In the genomic region with DNA sequence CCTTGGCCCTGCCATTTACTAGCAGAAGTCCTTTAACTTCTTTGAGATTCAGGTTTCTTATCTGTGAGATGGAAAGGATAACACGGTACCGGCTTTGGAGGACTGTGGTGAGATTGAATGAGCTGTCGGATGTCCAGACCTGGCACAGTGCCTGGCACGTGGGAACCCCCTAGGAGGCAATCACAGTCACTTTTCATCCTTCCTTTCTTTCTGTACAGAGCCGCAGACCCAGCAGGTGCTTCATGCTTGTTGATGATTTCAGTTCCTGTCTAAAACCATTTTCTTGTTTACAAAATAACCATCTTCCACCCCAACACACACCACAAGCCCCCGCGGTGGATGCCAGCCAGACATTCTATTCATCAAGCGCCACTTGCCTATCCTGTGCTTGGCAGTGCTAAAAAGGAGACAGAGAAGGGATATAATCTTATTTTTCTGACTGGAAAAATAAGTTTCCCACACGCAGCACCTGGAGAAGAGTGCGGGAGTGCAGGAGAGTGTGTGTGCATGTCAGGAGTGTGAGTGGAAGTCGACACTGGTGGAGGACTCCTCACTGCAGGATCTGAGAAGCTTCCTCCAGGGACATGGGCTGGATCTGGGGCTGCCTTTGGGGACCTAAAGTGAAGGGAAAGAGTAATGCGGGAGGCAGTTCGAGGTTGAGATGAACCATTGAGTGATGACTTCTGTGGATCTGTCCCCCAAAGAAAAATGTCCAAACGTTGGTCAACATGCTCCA, we compare ENCODE assay signal across 10 cellular contexts.
DNase-seq lines count a peak whose midpoint lies in the region; ATAC-seq, FAIRE-seq and TF ChIP-seq lines count a peak whose summit lies in the region.
"Had no signal": no experiment of that assay in that cellular context is flagged by ENCODE, and none has a peak within 500 bp of the region (broad histone marks: within the 10 kb centered on the region; RNA-seq: fewer than 3 reads in every experiment).

No MANE protein-coding gene starts in this region.

- DNase-seq in GM12865 (ENCODE audit: low read depth) (peak; percentile 94), K562 (ENCODE audit: extremely low read depth in 1 of 4, low spot score in 3 of 4) (no peak), KBM-7 (no peak), upper lobe of right lung (no peak), breast epithelium (ENCODE audit: low spot score in 2 of 2) (no peak), putamen (ENCODE audit: low spot score) (no peak)

- in situ Hi-C loops in K562 (cut with MboI), result no loop called here
- in situ Hi-C loops in KBM-7 (cut with MboI; ENCODE audit: low pct_unique_long_range_greater_than_20kb, low sequenced_read_pairs), result no loop called here

- H2AFZ ChIP-seq in K562 (ENCODE audit: low read depth, low read length), result no peak overlapping the region

- POLR2A ChIA-PET in K562 (lab: Yijun Ruan, JAX), result interaction anchor here (0.7 to 1.3 kb wide), 2 partner anchors 12 to 27 kb away, joined by 3 read pairs; no protein-coding TSS in a partner anchor

- TF ChIP-seq POLR2A in K562 (conservative IDR thresholded peaks at IDR 0.05) (no peak), breast epithelium (IDR thresholded peaks at IDR 0.05) (no peak)

- no peak for TF ChIP-seq EP300 in K562 (IDR thresholded peaks at IDR 0.05; ENCODE audit: low read length)

- no peak for FAIRE-seq in K562 (lab: Jason Lieb, UNC)

- H3K36me3 ChIP-seq in K562 (ENCODE audit: control insufficient read depth, insufficient read depth, low read length) (peaks cover 60% of the 10 kb centered on the region), upper lobe of right lung (no peaks in the 10 kb centered on the region), breast epithelium (no peaks in the 10 kb centered on the region)
- H3K36me3 ChIP-seq: SJSA1 had no signal

- H3K27ac ChIP-seq in K562 (ENCODE audit: extremely low read depth, low read depth, low read length) (no peak overlapping the region), upper lobe of right lung (no peak overlapping the region), breast epithelium (no peak overlapping the region)
- H3K27ac ChIP-seq: SJSA1 had no signal

- H3K9ac ChIP-seq in K562 (ENCODE audit: insufficient read depth in 1 of 2, low read depth in 2 of 2, low read length in 2 of 2), result no peak overlapping the region

- H3K4me1 ChIP-seq in K562 (replicated peaks in 1 of 2; ENCODE audit: control insufficient read depth in 2 of 2, insufficient read depth in 2 of 2, low read length in 2 of 2) (peaks cover 10 to 21% of the 10 kb centered on the region in 2 experiments), upper lobe of right lung (peaks cover 38% of the 10 kb centered on the region), breast epithelium (no peaks in the 10 kb centered on the region)

- no peaks in the 10 kb centered on the region for H4K20me1 ChIP-seq in K562 (replicated peaks; ENCODE audit: control insufficient read depth, insufficient read depth, low read length)

- H3K9me1 ChIP-seq in K562 (ENCODE audit: control insufficient read depth, insufficient read depth, low read length), result no peaks in the 10 kb centered on the region

- 64% methylated on average over 14 of the region's 14 CpGs for WGBS in K562 (ENCODE audit: insufficient coverage, low coverage, missing lambda C conversion rate)

- no peak overlapping the region for H3K4me2 ChIP-seq in K562 (ENCODE audit: insufficient read depth, low read length)

- ATAC-seq in GM19463 (IDR thresholded peaks at IDR 0.05; ENCODE audit: unreplicated experiment), result peak; percentile 58
- peak; percentile 45 for ATAC-seq in HG03342 (IDR thresholded peaks at IDR 0.05; ENCODE audit: unreplicated experiment)
- ATAC-seq in K562, result no peak
- ATAC-seq in upper lobe of right lung, result no peak

- intact Hi-C loops in K562 (cut with micrococcal nuclease), result no loop called here
- intact Hi-C loops in upper lobe of right lung (cut with DNase I), result no loop called here
- intact Hi-C loops in breast epithelium (cut with DNase I; ENCODE audit: low total_unique reads), result no loop called here

- BruUV-seq in K562 (replicated peaks; lab: Mats Ljungman, UMichigan), result no TSS peak

- H3K79me2 ChIP-seq in K562 (ENCODE audit: control insufficient read depth, insufficient read depth, low read length), result peaks cover 28% of the 10 kb centered on the region

- H3K4me3 ChIP-seq in GM12865 (ENCODE audit: low read depth, low read length) (peak overlapping the region; percentile 23; the same call in 1 of the 2 replicates), K562 (no peak overlapping the region), upper lobe of right lung (no peak overlapping the region), breast epithelium (no peak overlapping the region)
- H3K4me3 ChIP-seq: lung, SJSA1 had no signal

- CTCF ChIA-PET in K562 (lab: Yijun Ruan, JAX; ENCODE audit: low intra/inter-chr PET ratio), result no interaction called here

- H3K27me3 ChIP-seq in K562 (ENCODE audit: control insufficient read depth in 2 of 2, insufficient read depth in 2 of 2, low read length in 2 of 2) (no peaks in the 10 kb centered on the region), upper lobe of right lung (no peaks in the 10 kb centered on the region), breast epithelium (no peaks in the 10 kb centered on the region)
- H3K27me3 ChIP-seq: SJSA1 had no signal

- no peak for TF ChIP-seq RAD21 in K562 (CRISPR knock-in tag; conservative IDR thresholded peaks at IDR 0.05 in 1 of 2, IDR thresholded peaks at IDR 0.05 in 1 of 2)

- H3K9me3 ChIP-seq in K562 (replicated peaks; ENCODE audit: control insufficient read depth, insufficient read depth, low read depth, low read length) (no peaks in the 10 kb centered on the region), upper lobe of right lung (no peaks in the 10 kb centered on the region), breast epithelium (no peaks in the 10 kb centered on the region)
- H3K9me3 ChIP-seq: SJSA1 had no signal

- TF ChIP-seq CTCF in GM12865 (IDR thresholded peaks at IDR 0.05; ENCODE audit: insufficient read depth, low read depth, low read length, missing control alignments) (no peak), K562 (IDR thresholded peaks at IDR 0.05 in 2 of 3, conservative IDR thresholded peaks at IDR 0.05 in 1 of 3; ENCODE audit: insufficient read depth in 2 of 3, low read depth in 1 of 3, low read length in 3 of 3) (no peak), upper lobe of right lung (IDR thresholded peaks at IDR 0.05) (no peak), breast epithelium (IDR thresholded peaks at IDR 0.05) (no peak)

TF ChIP-seq in K562, 482 proteins besides CTCF, POLR2A, EP300 and RAD21:
- no peak for TF ChIP-seq SP2 (IDR thresholded peaks at IDR 0.05; ENCODE audit: extremely low read depth, low read depth, low read length, poor library complexity, severe bottlenecking)
- TF ChIP-seq NFIC (IDR thresholded peaks at IDR 0.05), result 0 out of 2 replicates have a peak, but pooled peaks have one; percentile 24
TF ChIP-seq in K562: peak in this region for 1.

Comparison
In these comparisons a context has a peak if more than half of its experiments do, and no peak if none do; other contexts are left out.
1. ATAC-seq: peak in GM19463 (single experiment) and HG03342 (single experiment); none in K562 (single experiment) and upper lobe of right lung (single experiment).